In the genomic region with DNA sequence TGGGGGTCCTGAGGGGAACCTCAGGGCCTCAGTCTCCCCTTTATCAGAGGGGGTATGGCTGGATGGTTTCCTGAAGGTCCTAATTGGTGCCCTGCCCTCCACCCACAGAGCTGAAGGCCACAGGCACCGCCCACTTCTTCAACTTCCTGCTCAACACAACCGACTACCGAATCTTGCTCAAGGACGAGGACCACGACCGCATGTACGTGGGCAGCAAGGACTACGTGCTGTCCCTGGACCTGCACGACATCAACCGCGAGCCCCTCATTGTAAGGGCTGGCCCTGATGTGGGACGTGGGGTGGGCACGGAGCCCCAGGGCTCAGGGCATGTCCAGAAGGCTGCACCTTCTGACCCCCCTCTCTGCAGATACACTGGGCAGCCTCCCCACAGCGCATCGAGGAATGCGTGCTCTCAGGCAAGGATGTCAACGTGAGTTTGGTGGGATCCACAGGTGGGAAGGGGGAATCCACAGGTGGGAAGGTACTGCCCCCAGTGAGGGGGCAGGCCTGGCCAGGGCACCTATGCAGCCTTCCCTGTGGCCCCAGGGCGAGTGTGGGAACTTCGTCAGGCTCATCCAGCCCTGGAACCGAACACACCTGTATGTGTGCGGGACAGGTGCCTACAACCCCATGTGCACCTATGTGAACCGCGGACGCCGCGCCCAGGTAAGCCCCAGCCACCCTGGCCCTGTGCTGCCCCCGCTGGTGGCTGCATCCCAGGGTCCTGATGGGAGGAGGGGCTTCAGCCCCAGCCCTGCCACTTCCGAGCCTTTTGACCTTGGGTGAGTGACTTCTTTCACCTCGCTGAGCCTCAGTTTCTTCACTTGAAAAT, we compare ENCODE assay signal across 20 cellular contexts. TPM values are rescaled to one million over a fixed set of nuclear protein-coding genes. Genes with fewer than 3 reads are reported as not detected.
DNase-seq lines count a peak whose midpoint lies in the region; ATAC-seq, FAIRE-seq and TF ChIP-seq lines count a peak whose summit lies in the region.
"Had no signal": no experiment of that assay in that cellular context is flagged by ENCODE, and none has a peak within 500 bp of the region (broad histone marks: within the 10 kb centered on the region; RNA-seq: fewer than 3 reads in every experiment).

No MANE protein-coding gene starts in this region.

- no peak overlapping the region for H3K4me2 ChIP-seq in H1 (ENCODE audit: insufficient read depth in 1 of 2, low read depth in 2 of 2, low read length in 2 of 2)

- CTCF ChIA-PET in H1 (lab: Charles Lee; ENCODE audit: partially characterized antibody) = interaction anchor here (0.6 to 25.0 kb wide), 23 partner anchors 8 to 429 kb away, joined by 3 to 299 read pairs (median 4); a partner anchor contains a TSS

- TF ChIP-seq EP300 in H1 (IDR thresholded peaks at IDR 0.05; ENCODE audit: borderline replicate concordance in 1 of 2, low read depth in 2 of 2, low read length in 2 of 2) = no peak

- peaks cover 15% of the 10 kb centered on the region for H3K79me1 ChIP-seq in H1 (ENCODE audit: low read depth, low read length)

- H3K4me3 ChIP-seq in right cardiac atrium (ENCODE audit: low read length) (no peak overlapping the region), H1 (ENCODE audit: extremely low read depth in 1 of 4, insufficient read depth in 2 of 4, low read depth in 3 of 4, low read length in 4 of 4) (no peak overlapping the region), upper lobe of right lung (no peak overlapping the region)
- H3K4me3 ChIP-seq: right atrium auricular region, vagina had no signal

- no peaks in the 10 kb centered on the region for H3K23me2 ChIP-seq in H1 (ENCODE audit: low read depth, low read length)

- WGBS in right cardiac atrium = 87% methylated on average over 29 of the region's 29 CpGs
- WGBS in H1 (ENCODE audit: extremely low coverage in 1 of 2, insufficient coverage in 1 of 2, insufficient read length in 1 of 2, insufficient replicate concordance in 2 of 2, low coverage in 1 of 2, low lambda C conversion rate in 2 of 2, missing lambda C conversion rate in 1 of 2), 2 experiments = 94% methylated on average over 29 of the region's 29 CpGs; no CpG with 5 or more reads in 1 of the 2 experiments

- H2BK120ac ChIP-seq in H1 (replicated peaks; ENCODE audit: low read depth, low read length) = no peak overlapping the region

- H3K14ac ChIP-seq in H1 (ENCODE audit: insufficient read length) = no peak overlapping the region

- H4K8ac ChIP-seq in H1 (ENCODE audit: extremely low read depth, insufficient read depth, low read length) = peak overlapping the region; percentile 72

- TF ChIP-seq CTCF in H1 (IDR thresholded peaks at IDR 0.05; ENCODE audit: control extremely low read depth in 1 of 3, insufficient read depth in 1 of 3, low read depth in 1 of 3, low read length in 3 of 3) (peak in 2 of 3 experiments; percentile 53 to 58; a peak in 3 of 4 replicates), upper lobe of right lung (IDR thresholded peaks at IDR 0.05) (no peak)

- H3K36me3 ChIP-seq in H1 (ENCODE audit: control insufficient read depth in 2 of 4, insufficient read depth in 4 of 4, low read length in 3 of 4) (peaks cover 7 to 25% (median 13%) of the 10 kb centered on the region in 4 experiments), upper lobe of right lung (peaks cover 6% of the 10 kb centered on the region)
- H3K36me3 ChIP-seq: right atrium auricular region had no signal

- no peak overlapping the region for H3K23ac ChIP-seq in H1 (ENCODE audit: insufficient read length)

- no peak for FAIRE-seq in H1 (lab: Jason Lieb, UNC)

- H4K91ac ChIP-seq in H1 (replicated peaks; ENCODE audit: insufficient read length, low read length) = no peak overlapping the region

- H3K4ac ChIP-seq in H1 (replicated peaks; ENCODE audit: insufficient read length, low read depth, low read length) = no peak overlapping the region

- peaks cover 5% of the 10 kb centered on the region for H3K4me1 ChIP-seq in right cardiac atrium (ENCODE audit: control insufficient read depth, insufficient read depth, low read length)
- peaks cover 0 to 7% (median 3%) of the 10 kb centered on the region in 4 experiments; a peak in 3 of 7 replicates for H3K4me1 ChIP-seq in H1 (replicated peaks in 1 of 4; ENCODE audit: control insufficient read depth in 3 of 4, insufficient read depth in 4 of 4, low read length in 3 of 4)
- H3K4me1 ChIP-seq in upper lobe of right lung = peaks cover 29% of the 10 kb centered on the region

- H2BK5ac ChIP-seq in H1 (ENCODE audit: low read depth, low read length) = peak overlapping the region; percentile 15; the same call in 1 of the 2 replicates

- H4K5ac ChIP-seq in H1 (ENCODE audit: insufficient read length, low read depth, low read length) = no peak overlapping the region

- no peaks in the 10 kb centered on the region for H3K27me3 ChIP-seq in right cardiac atrium (ENCODE audit: control insufficient read depth, insufficient read depth)
- no peaks in the 10 kb centered on the region for H3K27me3 ChIP-seq in H1 (replicated peaks in 1 of 4; ENCODE audit: control insufficient read depth in 3 of 4, extremely low read depth in 1 of 4, insufficient read depth in 3 of 4, low read length in 3 of 4)
- H3K27me3 ChIP-seq in upper lobe of right lung = no peaks in the 10 kb centered on the region
- H3K27me3 ChIP-seq: right atrium auricular region, vagina had no signal

- H4K20me1 ChIP-seq in H1 (replicated peaks in 1 of 2; ENCODE audit: control insufficient read depth in 1 of 2, insufficient read depth in 2 of 2, low read length in 2 of 2) = peaks cover 6 to 16% of the 10 kb centered on the region in 2 experiments

- no peak for ATAC-seq in right cardiac atrium
- no peak for ATAC-seq in left ventricle myocardium superior
- ATAC-seq in upper lobe of right lung = peak; percentile 49
- no peak for ATAC-seq in left lobe of liver
- ATAC-seq in HG02610 (IDR thresholded peaks at IDR 0.05; ENCODE audit: unreplicated experiment) = no peak
- ATAC-seq: activated CD8-positive, alpha-beta memory T cell treated with anti-CD3 and anti-CD28 coated beads, Interleukin-2, amount 10 ng/mL, durations not matched to agents 7 days and 5 days; effector memory CD8-positive, alpha-beta T cell; stimulated activated naive CD8-positive, alpha-beta T cell treated with anti-CD3 and anti-CD28 coated beads, Interleukin-15, amount 100 ng/mL, for 72 hours had no signal

- no peak overlapping the region for H2BK15ac ChIP-seq in H1 (ENCODE audit: low read length)

- peak; percentile 51 to 56; a peak in 2 of 4 replicates for TF ChIP-seq RAD21 in H1 (IDR thresholded peaks at IDR 0.05 in 1 of 2, conservative IDR thresholded peaks at IDR 0.05 in 1 of 2; ENCODE audit: low read depth in 2 of 2, low read length in 2 of 2)

- no peak overlapping the region for H3K18ac ChIP-seq in H1 (ENCODE audit: extremely low read depth, low read length)

- POLR2A ChIA-PET in H1 (lab: Charles Lee; ENCODE audit: partially characterized antibody) = interaction anchor here (0.5 to 7.2 kb wide), 4 partner anchors 37 to 98 kb away, joined by 3 to 34 read pairs (median 7); no protein-coding TSS in a partner anchor

- no peak for TF ChIP-seq POLR2A in H1 (IDR thresholded peaks at IDR 0.05; ENCODE audit: control extremely low read depth in 1 of 2, low read depth in 2 of 2, low read length in 2 of 2)

- H2BK12ac ChIP-seq in H1 (ENCODE audit: low read depth, low read length) = no peak overlapping the region

- H3K27ac ChIP-seq in right cardiac atrium (ENCODE audit: low read length) (no peak overlapping the region), H1 (ENCODE audit: low read depth, low read length) (no peak overlapping the region), upper lobe of right lung (no peak overlapping the region)
- H3K27ac ChIP-seq: right atrium auricular region, vagina had no signal

- no peak overlapping the region for H3K56ac ChIP-seq in H1 (replicated peaks; ENCODE audit: insufficient read length, low read depth, low read length)

- no peak overlapping the region for H3K9ac ChIP-seq in H1 (replicated peaks in 1 of 4; ENCODE audit: extremely low read depth in 1 of 4, low read depth in 3 of 4, low read length in 3 of 4)

- H3K79me2 ChIP-seq in H1 (ENCODE audit: control insufficient read depth in 1 of 2, insufficient read depth in 2 of 2, low read length in 2 of 2) = peaks cover 0 to 3% of the 10 kb centered on the region in 2 experiments; a peak in 1 of 4 replicates

- intact Hi-C loops in right cardiac atrium (cut with DNase I) (no loop called here), left ventricle myocardium superior (cut with micrococcal nuclease) (no loop called here), upper lobe of right lung (cut with DNase I) (no loop called here)

- H2AK5ac ChIP-seq in H1 (ENCODE audit: low read depth, low read length) = no peak overlapping the region

- no peak overlapping the region for H2BK20ac ChIP-seq in H1 (ENCODE audit: low read length)

- DNase-seq in right cardiac atrium (peak in 2 of 3 donors; percentile 50 to 62), left ventricle myocardium superior (no peak), NOMO-1 treated with dmso at 0.1 percent for 144 hours (lab: John Stamatoyannopoulos, UW; ENCODE audit: unreplicated experiment) (peak; percentile 30), H1 (ENCODE audit: low read depth in 1 of 2, low spot score in 2 of 2) (no peak), upper lobe of right lung (no peak), left lobe of liver (ENCODE audit: low spot score) (no peak)
- DNase-seq in central memory CD4-positive, alpha-beta T cell = no peak
- DNase-seq: activated CD8-positive, alpha-beta memory T cell treated with anti-CD3 and anti-CD28 coated beads, Interleukin-2, amount 10 ng/mL, durations not matched to agents 7 days and 5 days; activated gamma-delta T cell; CD4-positive, alpha-beta T cell; effector memory CD8-positive, alpha-beta T cell; hippocampal formation; NCI-H774; stimulated activated naive CD8-positive, alpha-beta T cell treated with anti-CD3 and anti-CD28 coated beads, Interleukin-15, amount 100 ng/mL, for 72 hours had no signal

- no peaks in the 10 kb centered on the region for H3K9me3 ChIP-seq in right cardiac atrium (ENCODE audit: control insufficient read depth, low read length)
- H3K9me3 ChIP-seq in H1 (ENCODE audit: insufficient read depth in 2 of 2, low read depth in 1 of 2, low read length in 1 of 2) = no peaks in the 10 kb centered on the region
- H3K9me3 ChIP-seq in upper lobe of right lung = no peaks in the 10 kb centered on the region
- H3K9me3 ChIP-seq: right atrium auricular region, vagina had no signal

- H2AFZ ChIP-seq in H1 (ENCODE audit: low read length) = no peak overlapping the region

RNA-seq across cellular contexts. Expression of a gene that starts 17.5 kb away (rescaled TPM):
- total RNA-seq in right cardiac atrium (not detected), left ventricle myocardium superior (not detected), upper lobe of right lung (not detected), left lobe of liver (0.08 TPM)
- polyA plus RNA-seq in right cardiac atrium (not detected), H1 (2011; rRNA removed) (0.08 and 0.20 TPM in 2 replicates)
- not detected in 2 replicates for total RNA-seq in H1 (2021; fragmentation: NEBNext Ultra II Directional; extraction: Animal tissue kit (Norgen Biotek cat#: 25700))
- polyA plus RNA-seq in H1 (2011; cell fraction: cytosol; rRNA removed) = 0.10 TPM
- polyA plus RNA-seq in H1 (2011; cell fraction: nucleus; rRNA removed) = 0.19 TPM
- polyA plus RNA-seq in H1 (2012, experiment 1 of 2) = 0.32 to 0.39 TPM in 2 of 4 replicates, not detected in the others
- not detected for polyA plus RNA-seq in H1 (2012, experiment 2 of 2)
- 0.12 TPM for polyA plus RNA-seq in H1 (2013, experiment 1 of 2)
- polyA plus RNA-seq in H1 (2013, experiment 2 of 2) = 0.18 TPM
- 0.13 and 0.15 TPM in 2 replicates for polyA minus RNA-seq in H1 (2011; rRNA and poly(A)+ RNA removed)
- polyA minus RNA-seq in H1 (2011; cell fraction: cytosol; rRNA and poly(A)+ RNA removed) = not detected
- not detected for polyA minus RNA-seq in H1 (2011; cell fraction: nucleus; rRNA and poly(A)+ RNA removed)
- total RNA-seq: A673; activated CD8-positive, alpha-beta memory T cell treated with anti-CD3 and anti-CD28 coated beads, Interleukin-2, amount 10 ng/mL, durations not matched to agents 7 days and 5 days; cerebellum; mononuclear cell; right atrium auricular region; vagina had no signal

RNA-seq across cellular contexts. Expression of a gene that starts 18.8 kb away (rescaled TPM):
- total RNA-seq in right cardiac atrium (10 to 100 TPM in 2 of 4 donors, 1 to 10 TPM in 2; 7.3 to 15.2 (median 9.4) TPM), left ventricle myocardium superior (11.4 TPM), upper lobe of right lung (65.6 TPM), left lobe of liver (4.0 TPM)
- polyA plus RNA-seq in right cardiac atrium (10.2 TPM), H1 (2011; rRNA removed) (20.3 and 36.0 TPM in 2 replicates)
- total RNA-seq in H1 (2021; fragmentation: NEBNext Ultra II Directional; extraction: Animal tissue kit (Norgen Biotek cat#: 25700)) = 37.0 and 39.6 TPM in 2 replicates
- 21.2 TPM for polyA plus RNA-seq in H1 (2011; cell fraction: cytosol; rRNA removed)
- 58.6 TPM for polyA plus RNA-seq in H1 (2011; cell fraction: nucleus; rRNA removed)
- 15.9 to 32.4 TPM (median 29.9 TPM) in 4 replicates for polyA plus RNA-seq in H1 (2012, experiment 1 of 2)
- 23.9 TPM for polyA plus RNA-seq in H1 (2012, experiment 2 of 2)
- 45.3 TPM for polyA plus RNA-seq in H1 (2013, experiment 1 of 2)
- 41.8 TPM for polyA plus RNA-seq in H1 (2013, experiment 2 of 2)
- 28.0 and 36.9 TPM in 2 replicates for polyA minus RNA-seq in H1 (2011; rRNA and poly(A)+ RNA removed)
- 35.4 TPM for polyA minus RNA-seq in H1 (2011; cell fraction: cytosol; rRNA and poly(A)+ RNA removed)
- 25.2 TPM for polyA minus RNA-seq in H1 (2011; cell fraction: nucleus; rRNA and poly(A)+ RNA removed)

RNA-seq across cellular contexts. Expression of a gene that starts 31.2 kb away (rescaled TPM):
- total RNA-seq in right cardiac atrium = 10 to 100 TPM in 1 of 4 donors, 1 to 10 TPM in 3; 5.0 to 10.4 (median 8.9) TPM
- polyA plus RNA-seq in right cardiac atrium = 5.4 TPM
- total RNA-seq in left ventricle myocardium superior = 10.4 TPM
- total RNA-seq in H1 (2021; fragmentation: NEBNext Ultra II Directional; extraction: Animal tissue kit (Norgen Biotek cat#: 25700)) = 0.57 and 1.2 TPM in 2 replicates
- 3.7 and 4.7 TPM in 2 replicates for polyA plus RNA-seq in H1 (2011; rRNA removed)
- polyA plus RNA-seq in H1 (2011; cell fraction: cytosol; rRNA removed) = 2.0 TPM
- 10.8 TPM for polyA plus RNA-seq in H1 (2011; cell fraction: nucleus; rRNA removed)
- 0.87 to 1.5 TPM (median 1.1 TPM) in 4 replicates for polyA plus RNA-seq in H1 (2012, experiment 1 of 2)
- polyA plus RNA-seq in H1 (2012, experiment 2 of 2) = 0.85 TPM
- 1.2 TPM for polyA plus RNA-seq in H1 (2013, experiment 1 of 2)
- 1.0 TPM for polyA plus RNA-seq in H1 (2013, experiment 2 of 2)
- polyA minus RNA-seq in H1 (2011; rRNA and poly(A)+ RNA removed) = 1.5 and 2.5 TPM in 2 replicates
- 0.88 TPM for polyA minus RNA-seq in H1 (2011; cell fraction: cytosol; rRNA and poly(A)+ RNA removed)
- 1.9 TPM for polyA minus RNA-seq in H1 (2011; cell fraction: nucleus; rRNA and poly(A)+ RNA removed)
- not detected for total RNA-seq in upper lobe of right lung
- total RNA-seq in left lobe of liver = 242 TPM
- total RNA-seq: A673; activated CD8-positive, alpha-beta memory T cell treated with anti-CD3 and anti-CD28 coated beads, Interleukin-2, amount 10 ng/mL, durations not matched to agents 7 days and 5 days; mononuclear cell had no signal

Comparison
In these comparisons a context has a peak if more than half of its experiments do, and no peak if none do; other contexts are left out.
1. DNase-seq: peak in right cardiac atrium (2 of 3) and NOMO-1 treated with dmso at 0.1 percent for 144 hours (single experiment); none in left ventricle myocardium superior (single experiment), H1 (0 of 2), upper lobe of right lung (single experiment), left lobe of liver (single experiment) and central memory CD4-positive, alpha-beta T cell (single experiment).
2. RNA of a gene that starts 31.2 kb away (total RNA-seq): 242 TPM in left lobe of liver (single experiment); 10.4 TPM in left ventricle myocardium superior (single experiment), 5.0 to 10.4 TPM in right cardiac atrium, 0.57 to 1.2 TPM in H1 and not detected in upper lobe of right lung (single experiment); every median in the first group is over 10 times any median in the second.